ENCODE assay signal across 19 cellular contexts in the genomic region with DNA sequence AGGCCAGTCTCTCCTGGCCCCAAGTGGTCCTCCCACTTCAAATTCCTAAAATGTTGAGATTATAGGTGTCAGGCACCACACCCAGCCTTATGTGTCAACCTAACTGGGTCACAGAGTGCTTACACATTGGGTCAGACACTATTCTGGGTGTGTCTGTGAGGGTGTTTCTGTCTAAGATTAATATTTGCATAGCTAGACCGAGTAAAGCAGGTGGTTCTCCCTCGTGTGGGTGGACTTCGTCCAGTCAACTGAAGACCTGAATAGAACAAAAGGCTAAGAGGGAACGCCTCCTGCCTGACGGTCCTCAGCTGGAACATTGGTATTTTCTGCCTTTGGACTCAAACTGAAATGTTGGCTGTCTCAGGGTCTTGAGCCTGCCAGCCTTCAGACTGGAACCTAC. TPM values are rescaled to one million over a fixed set of nuclear protein-coding genes. Genes with fewer than 3 reads are reported as not detected.
DNase-seq lines count a peak whose midpoint lies in the region; ATAC-seq, FAIRE-seq and TF ChIP-seq lines count a peak whose summit lies in the region.
"Had no signal": no experiment of that assay in that cellular context is flagged by ENCODE, and none has a peak within 500 bp of the region (broad histone marks: within the 10 kb centered on the region; RNA-seq: fewer than 3 reads in every experiment).

No MANE protein-coding gene starts in this region.

- no peak overlapping the region for H2BK5ac ChIP-seq in mesenchymal stem cell (ENCODE audit: low read depth, low read length, poor library complexity, severe bottlenecking)

- no peak overlapping the region for H2BK12ac ChIP-seq in mesenchymal stem cell (ENCODE audit: low read length in 2 of 2)

- no peak for TF ChIP-seq POLR2A in gastroesophageal sphincter (IDR thresholded peaks at IDR 0.05)

- H3K27me3 ChIP-seq in gastroesophageal sphincter = no peaks in the 10 kb centered on the region
- no peaks in the 10 kb centered on the region for H3K27me3 ChIP-seq in skeletal muscle tissue (ENCODE audit: control insufficient read depth in 3 of 3, insufficient read depth in 3 of 3, low read length in 3 of 3)
- H3K27me3 ChIP-seq in mesenchymal stem cell (ENCODE audit: control insufficient read depth in 1 of 2, insufficient read depth in 1 of 2, low read length in 2 of 2) = no peaks in the 10 kb centered on the region
- H3K27me3 ChIP-seq: breast epithelium, suprapubic skin had no signal

- peak; percentile 17 for DNase-seq in GM20000 (ENCODE audit: low spot score)
- DNase-seq in AG20443 (ENCODE audit: low spot score) = no peak
- DNase-seq in mesenchymal stem cell = no peak
- DNase-seq in HTR-8/SVneo (ENCODE audit: insufficient read length, low spot score) = no peak
- no peak for DNase-seq in activated T-cell treated with anti-CD3 and anti-CD28 coated beads for 4 hours
- DNase-seq: activated naive CD4-positive, alpha-beta T cell treated with anti-CD3 and anti-CD28 coated beads, Interleukin-2, amount 10 ng/mL, durations not matched to agents 7 days and 5 days; CD4-positive, alpha-beta memory T cell; NCI-H1436; SK-N-SH had no signal

- no peak overlapping the region for H2BK15ac ChIP-seq in mesenchymal stem cell (ENCODE audit: low read depth, poor library complexity, severe bottlenecking)

- no peak overlapping the region for H4K8ac ChIP-seq in mesenchymal stem cell (ENCODE audit: low read length)

- no peak overlapping the region for H3K23ac ChIP-seq in mesenchymal stem cell (ENCODE audit: low read length in 2 of 2)

- H3K27ac ChIP-seq in gastroesophageal sphincter = no peak overlapping the region
- peak overlapping the region; percentile 65 for H3K27ac ChIP-seq in skeletal muscle tissue (ENCODE audit: low read depth, low read length)
- no peak overlapping the region for H3K27ac ChIP-seq in mesenchymal stem cell (ENCODE audit: low read length, poor library complexity, severe bottlenecking)
- H3K27ac ChIP-seq: breast epithelium, suprapubic skin had no signal

- no peak overlapping the region for H2BK120ac ChIP-seq in mesenchymal stem cell (ENCODE audit: low read depth, low read length)

- no peak overlapping the region for H2AFZ ChIP-seq in mesenchymal stem cell (ENCODE audit: low read depth, low read length)

- peaks cover 13% of the 10 kb centered on the region for H3K79me1 ChIP-seq in mesenchymal stem cell (replicated peaks; ENCODE audit: low read length, poor library complexity, severe bottlenecking)

- H2AK5ac ChIP-seq in mesenchymal stem cell (ENCODE audit: low read length, severe bottlenecking) = no peak overlapping the region

- no peak for TF ChIP-seq EP300 in gastroesophageal sphincter (IDR thresholded peaks at IDR 0.05)

- no peak overlapping the region for H4K91ac ChIP-seq in mesenchymal stem cell (ENCODE audit: low read length)

- H3K36me3 ChIP-seq in gastroesophageal sphincter (peaks cover 0 to 40% of the 10 kb centered on the region in 2 donors), skeletal muscle tissue (ENCODE audit: control insufficient read depth in 3 of 3, insufficient read depth in 3 of 3, low read length in 3 of 3) (peaks cover 12 to 28% (median 16%) of the 10 kb centered on the region in 3 donors), mesenchymal stem cell (ENCODE audit: control insufficient read depth in 1 of 2, insufficient read depth in 2 of 2, low read depth in 1 of 2, low read length in 2 of 2) (peaks cover 21 to 32% of the 10 kb centered on the region in 2 experiments)
- H3K36me3 ChIP-seq: breast epithelium had no signal

- no peak overlapping the region for H3K14ac ChIP-seq in mesenchymal stem cell (ENCODE audit: low read length in 2 of 2)

- FAIRE-seq in HTR-8/SVneo (lab: Jason Lieb, UNC) = no peak
- FAIRE-seq: G401.6, K562, keratinocyte had no signal

- H3K18ac ChIP-seq in mesenchymal stem cell (ENCODE audit: low read depth in 1 of 2, low read length in 2 of 2) = no peak overlapping the region

- H3K9ac ChIP-seq in skeletal muscle tissue (ENCODE audit: low read depth in 1 of 3, low read length in 3 of 3) (no peak overlapping the region), mesenchymal stem cell (ENCODE audit: low read length) (no peak overlapping the region)
- H3K9ac ChIP-seq: SK-N-SH had no signal

- ATAC-seq in HG03045 (IDR thresholded peaks at IDR 0.05; ENCODE audit: unreplicated experiment) = peak; percentile 66
- ATAC-seq in gastroesophageal sphincter = peak; percentile 16
- ATAC-seq: HCT116 had no signal

- TF ChIP-seq CTCF in GM20000 (IDR thresholded peaks at IDR 0.05; ENCODE audit: extremely low read depth, missing control alignments) (no peak), gastroesophageal sphincter (IDR thresholded peaks at IDR 0.05) (no peak)

- H3K9me3 ChIP-seq in gastroesophageal sphincter (no peaks in the 10 kb centered on the region), skeletal muscle tissue (ENCODE audit: control insufficient read depth in 3 of 3, low read length in 3 of 3) (no peaks in the 10 kb centered on the region), mesenchymal stem cell (ENCODE audit: control insufficient read depth, low read length) (no peaks in the 10 kb centered on the region)
- H3K9me3 ChIP-seq: SK-N-SH, suprapubic skin had no signal

- H3K4me3 ChIP-seq in gastroesophageal sphincter (no peak overlapping the region), skeletal muscle tissue (ENCODE audit: low read length in 3 of 3) (no peak overlapping the region), mesenchymal stem cell (ENCODE audit: insufficient read depth in 1 of 2, low read depth in 1 of 2, low read length in 2 of 2) (no peak overlapping the region)
- H3K4me3 ChIP-seq: breast epithelium, K562, smooth muscle cell, suprapubic skin had no signal

- no peaks in the 10 kb centered on the region for H3K4me1 ChIP-seq in gastroesophageal sphincter
- peaks cover 0 to 15% (median 13%) of the 10 kb centered on the region in 3 donors for H3K4me1 ChIP-seq in skeletal muscle tissue (ENCODE audit: control insufficient read depth in 3 of 3, insufficient read depth in 3 of 3, low read length in 3 of 3)
- no peaks in the 10 kb centered on the region for H3K4me1 ChIP-seq in mesenchymal stem cell (ENCODE audit: control insufficient read depth, insufficient read depth, low read depth, low read length)
- H3K4me1 ChIP-seq: breast epithelium, suprapubic skin had no signal

- H3K4ac ChIP-seq in mesenchymal stem cell (ENCODE audit: low read depth in 1 of 2, low read length in 2 of 2) = no peak overlapping the region

- WGBS in gastroesophageal sphincter (ENCODE audit: low coverage in 1 of 2), 2 donors = 54% methylated on average over 4 of the region's 5 CpGs; no CpG with 5 or more reads in 1 of the 2 donors
- 94% methylated on average over 5 of the region's 5 CpGs for WGBS in mesenchymal stem cell

- H3K4me2 ChIP-seq in mesenchymal stem cell (ENCODE audit: low read length, poor library complexity, severe bottlenecking) = no peak overlapping the region
- H3K4me2 ChIP-seq: SK-N-SH, smooth muscle cell had no signal

RNA-seq across cellular contexts. Expression of gene PPIF, which starts 11.5 kb away (rescaled TPM):
- total RNA-seq in gastroesophageal sphincter (10 to 100 TPM; 16.5 to 38.0 (median 22.8) TPM), skeletal muscle tissue (9.9 TPM)
- polyA plus RNA-seq in mesenchymal stem cell (2013, experiment 1 of 2) = 49.4 TPM
- polyA plus RNA-seq in mesenchymal stem cell (2013, experiment 2 of 2) = 50.7 TPM
